In genomic region chr13:113209336-113209879, GRCh38 we compare ENCODE assay signal across 8 cellular contexts. TPM values are rescaled to one million over a fixed set of nuclear protein-coding genes. Genes with fewer than 3 reads are reported as not detected.
DNase-seq lines count a peak whose midpoint lies in the region; ATAC-seq, FAIRE-seq and TF ChIP-seq lines count a peak whose summit lies in the region.

CUL4A (plus strand) TSS chr13:113209613; CDS start chr13:113209628, 15 bp downstream.

- TF ChIP-seq CTCF in A673 (conservative IDR thresholded peaks at IDR 0.05; ENCODE audit: low read depth, low read length) = no peak
- TF ChIP-seq CTCF in right lobe of liver (IDR thresholded peaks at IDR 0.05) = no peak

- H3K9me3 ChIP-seq in A673 (ENCODE audit: low read depth, low read length, poor library complexity, severe bottlenecking) (no peaks in the 10 kb centered on the region), right lobe of liver (no peaks in the 10 kb centered on the region)

- H3K27ac ChIP-seq in A673 (ENCODE audit: low read depth, low read length, poor library complexity, severe bottlenecking) = peak within 1 kb of the TSS; percentile 97
- peak within 1 kb of the TSS; percentile 94 to 99 (median 96) for H3K27ac ChIP-seq in right lobe of liver

- intact Hi-C loops in A673 (cut with micrococcal nuclease; ENCODE audit: unreplicated experiment) = no loop called here
- intact Hi-C loops in right lobe of liver (cut with DNase I) = loop anchor here in 1 of 2 donors (5.0 kb wide), 1 partner anchor 52 kb away; the partner anchor contains the start of gene PROZ

- CTCF ChIA-PET in A673 (lab: Charles Lee) = no interaction called here

- 0% methylated on average over 5 of the region's 81 CpGs for WGBS in right lobe of liver (ENCODE audit: insufficient coverage, low coverage, low lambda C conversion rate, missing lambda C conversion rate)

- peak; percentile 86 for DNase-seq in A673 (ENCODE audit: low spot score)
- peak; percentile 29 for DNase-seq in GM18507 (ENCODE audit: extremely low spot score, insufficient read length, low read depth)
- peak; percentile 58 for DNase-seq in NCI-H2196 (lab: John Stamatoyannopoulos, UW; ENCODE audit: unreplicated experiment)
- DNase-seq in activated CD4-positive, alpha-beta T cell treated with anti-CD3 and anti-CD28 coated beads, Interleukin-2, amount 50 U/mL, for 1 hour = peak; percentile 68
- peak in 1 of 2 donors; percentile 69 for DNase-seq in dermis microvascular lymphatic vessel endothelial cell (ENCODE audit: low read depth in 2 of 2)
- peak; percentile 82 to 89 (median 86) for DNase-seq in right lobe of liver
- DNase-seq in stimulated activated CD4-positive, alpha-beta T cell treated with anti-CD3 and anti-CD28 coated beads, Interleukin-4, amount 100 ng/mL, for 48 hours (ENCODE audit: low read depth in 2 of 2) = peak; percentile 69 to 74

- H3K27me3 ChIP-seq in A673 (replicated peaks; ENCODE audit: insufficient read depth, low read depth, low read length, poor library complexity) (no peaks in the 10 kb centered on the region), right lobe of liver (no peaks in the 10 kb centered on the region)

- H3K36me3 ChIP-seq in A673 (ENCODE audit: insufficient read depth, low read length, poor library complexity, severe bottlenecking) (peaks cover 10% of the 10 kb centered on the region), right lobe of liver (peaks cover 0 to 8% (median 0%) of the 10 kb centered on the region in 4 donors)

- H3K4me1 ChIP-seq in A673 (ENCODE audit: insufficient read depth, low read length, poor library complexity, severe bottlenecking) (peaks cover 20% of the 10 kb centered on the region), right lobe of liver (peaks cover 0 to 48% (median 16%) of the 10 kb centered on the region in 4 donors)

- BruUV-seq in A673 (replicated peaks; lab: Mats Ljungman, UMichigan) = no TSS peak

- ATAC-seq in HG02973 (IDR thresholded peaks at IDR 0.05; ENCODE audit: unreplicated experiment) (peak; percentile 37), right lobe of liver (peak; percentile 65 to 76 (median 72))

- no peak for FAIRE-seq in GM18507 (lab: Jason Lieb, UNC)

- H3K4me3 ChIP-seq in A673 (ENCODE audit: low read depth, low read length, poor library complexity, severe bottlenecking) = peak within 1 kb of the TSS; percentile 94
- H3K4me3 ChIP-seq in right lobe of liver = peak within 1 kb of the TSS; percentile 79 to 98 (median 90)

- POLR2A ChIA-PET in A673 (lab: Charles Lee; ENCODE audit: low non-redundant PET) = interaction anchor here (0.6 to 0.8 kb wide), 2 partner anchors 271 to 392 kb away, joined by 3 to 5 read pairs; no protein-coding TSS in a partner anchor

- TF ChIP-seq POLR2A in right lobe of liver (IDR thresholded peaks at IDR 0.05) = no peak

RNA-seq across cellular contexts. Expression of gene CUL4A, which starts in this region (rescaled TPM):
- total RNA-seq in A673 (2021) = 78.8 and 87.5 TPM in 2 replicates
- 80.1 and 97.7 TPM in 2 replicates for total RNA-seq in dermis microvascular lymphatic vessel endothelial cell
- 10 to 100 TPM; 29.2 to 75.8 (median 39.5) TPM for total RNA-seq in right lobe of liver
